In the genomic region with DNA sequence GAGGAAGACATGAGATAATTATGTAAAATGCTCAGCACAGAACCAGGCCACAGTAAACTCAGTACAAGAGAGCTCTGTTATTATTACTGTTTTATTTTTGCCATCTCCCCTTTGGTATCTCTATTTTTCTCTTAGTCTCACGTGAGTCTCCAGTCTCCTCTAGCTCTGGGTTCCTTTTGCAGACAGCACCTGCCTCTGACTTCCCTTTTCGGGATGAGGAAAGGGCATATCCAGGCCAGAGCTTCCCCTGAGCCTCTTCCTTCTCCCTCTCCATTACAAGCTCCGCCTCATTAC, we compare ENCODE assay signal across 8 cellular contexts. TPM values are rescaled to one million over a fixed set of nuclear protein-coding genes. Genes with fewer than 3 reads are reported as not detected.
DNase-seq lines count a peak whose midpoint lies in the region; ATAC-seq and TF ChIP-seq lines count a peak whose summit lies in the region.
"Had no signal": no experiment of that assay in that cellular context is flagged by ENCODE, and none has a peak within 500 bp of the region (broad histone marks: within the 10 kb centered on the region; RNA-seq: fewer than 3 reads in every experiment).

No MANE protein-coding gene starts in this region.

- DNase-seq in NCI-H510A treated with DMSO at 0.1 percent for 48 hours (lab: John Stamatoyannopoulos, UW), result peak; percentile 83
- DNase-seq in MCF 10A (ENCODE audit: unreplicated experiment), result no peak
- DNase-seq in lower lobe of right lung, result no peak
- no peak for DNase-seq in aorta

- peak overlapping the region; percentile 83 for H3K4me3 Mint-ChIP-seq in MCF 10A (ENCODE audit: unreplicated experiment)

- H3K36me3 ChIP-seq in lower lobe of right lung, result no peaks in the 10 kb centered on the region
- no peaks in the 10 kb centered on the region for H3K36me3 ChIP-seq in aorta (ENCODE audit: control insufficient read depth in 1 of 2, insufficient read depth in 2 of 2, low read length in 1 of 2)

- no peaks in the 10 kb centered on the region for H3K9me3 Mint-ChIP-seq in MCF 10A (ENCODE audit: unreplicated experiment)

- intact Hi-C loops in MCF 10A (cut with micrococcal nuclease) (loop anchor here (10.0 kb wide), 1 partner anchor 151 kb away; the partner anchor contains the start of gene GSK3A), lower lobe of right lung (cut with DNase I) (no loop called here), aorta (cut with DNase I) (loop anchor here in 1 of 2 donors (5.0 kb wide), 1 partner anchor 69 kb away; the partner anchor contains the start of gene MEGF8)

- H3K4me3 ChIP-seq in GM12875 (ENCODE audit: low read depth, low read length), result peak overlapping the region; percentile 53
- peak overlapping the region; percentile 72 for H3K4me3 ChIP-seq in lower lobe of right lung
- no peak overlapping the region for H3K4me3 ChIP-seq in aorta (ENCODE audit: low read length in 2 of 2)

- peaks cover 13% of the 10 kb centered on the region for H3K27me3 Mint-ChIP-seq in MCF 10A (ENCODE audit: insufficient read depth, unreplicated experiment)

- TF ChIP-seq CTCF in GM12875 (IDR thresholded peaks at IDR 0.05; ENCODE audit: borderline replicate concordance, insufficient read depth, low read depth, low read length), result no peak
- no peak for TF ChIP-seq CTCF in MCF 10A (IDR thresholded peaks at IDR 0.05; ENCODE audit: unreplicated experiment)
- no peak for TF ChIP-seq CTCF in lower lobe of right lung (IDR thresholded peaks at IDR 0.05)

- H3K27ac ChIP-seq in lower lobe of right lung (peak overlapping the region; percentile 80), aorta (ENCODE audit: low read depth in 1 of 2, low read length in 2 of 2) (no peak overlapping the region)

- H3K4me1 Mint-ChIP-seq in MCF 10A (ENCODE audit: insufficient read depth, unreplicated experiment), result peaks cover 47% of the 10 kb centered on the region

- WGBS in aorta, 2 donors, result 60 to 63% methylated on average over 3 of the region's 3 CpGs

- BruUV-seq in MCF 10A (replicated peaks; lab: Mats Ljungman, UMichigan), result TSS peak; percentile 88

- H3K27me3 ChIP-seq in lower lobe of right lung (ENCODE audit: low read depth) (peaks cover 1% of the 10 kb centered on the region), aorta (ENCODE audit: control insufficient read depth in 1 of 2, insufficient read depth in 2 of 2, low read length in 1 of 2) (no peaks in the 10 kb centered on the region)

- H3K4me1 ChIP-seq in lower lobe of right lung (peaks cover 23% of the 10 kb centered on the region), aorta (ENCODE audit: control insufficient read depth in 1 of 2, insufficient read depth in 2 of 2, low read length in 2 of 2) (no peaks in the 10 kb centered on the region)

- H3K27ac Mint-ChIP-seq in MCF 10A (ENCODE audit: low read depth, unreplicated experiment), result peak overlapping the region; percentile 99

- CTCF ChIA-PET in MCF 10A (lab: Yijun Ruan, JAX), result interaction anchor here (0.6 to 0.9 kb wide), 3 partner anchors 8 to 20 kb away, joined by 3 to 7 read pairs (median 3); no protein-coding TSS in a partner anchor

- no peaks in the 10 kb centered on the region for H3K9me3 ChIP-seq in lower lobe of right lung
- no peaks in the 10 kb centered on the region for H3K9me3 ChIP-seq in aorta (ENCODE audit: control insufficient read depth, low read length)

- POLR2A ChIA-PET in MCF 10A (lab: Yijun Ruan, JAX), result interaction anchor here (0.6 to 2.3 kb wide), 14 partner anchors 11 to 164 kb away, joined by 3 to 12 read pairs (median 5); partner anchors contain the start of gene LIPE

- ATAC-seq in lower lobe of right lung (peak; percentile 49 to 56), aorta (ENCODE audit: low FRiP score) (peak; percentile 14), GM18502 (IDR thresholded peaks at IDR 0.05; ENCODE audit: poor library complexity, unreplicated experiment) (no peak), HG03342 (IDR thresholded peaks at IDR 0.05; ENCODE audit: unreplicated experiment) (no peak)

- peaks cover 10% of the 10 kb centered on the region for H3K36me3 Mint-ChIP-seq in MCF 10A (ENCODE audit: insufficient read depth, unreplicated experiment)

RNA-seq across cellular contexts. Expression of gene CNFN, which starts 6.1 kb away (rescaled TPM):
- 0.89 and 1.6 TPM in 2 replicates for total RNA-seq in MCF 10A (2022)
- not detected for total RNA-seq in lower lobe of right lung
- total RNA-seq in aorta, result 1 to 10 TPM in 1 of 2 donors, not detected in 1; 1.1 TPM
- 1 to 10 TPM in 1 of 2 donors, under 1 TPM in 1; 0.51 to 3.0 TPM for polyA plus RNA-seq in aorta
- total RNA-seq: activated CD8-positive, alpha-beta memory T cell treated with anti-CD3 and anti-CD28 coated beads for 36 hours had no signal

RNA-seq across cellular contexts. Expression of gene LIPE, which starts 31.0 kb away (rescaled TPM):
- total RNA-seq in MCF 10A (2022) (8.6 and 11.7 TPM in 2 replicates), lower lobe of right lung (3.2 TPM), aorta (10 to 100 TPM in 1 of 2 donors, 1 to 10 TPM in 1; 7.4 to 12.1 TPM)
- polyA plus RNA-seq in aorta, result 1 to 10 TPM; 1.4 to 3.6 TPM

RNA-seq across cellular contexts. Expression of gene CXCL17, which starts 46.6 kb away (rescaled TPM):
- not detected in 2 replicates for total RNA-seq in MCF 10A (2022)
- total RNA-seq in lower lobe of right lung, result 159 TPM
- not detected for total RNA-seq in aorta
- polyA plus RNA-seq in aorta, result under 1 TPM; 0.08 to 0.38 TPM
- total RNA-seq: activated CD8-positive, alpha-beta memory T cell treated with anti-CD3 and anti-CD28 coated beads for 36 hours had no signal

Comparison
In these comparisons a context has a peak if more than half of its experiments do, and no peak if none do; other contexts are left out.
1. H3K4me3 ChIP-seq: peak in GM12875 (single experiment) and lower lobe of right lung (single experiment); none in aorta (0 of 2).
2. ATAC-seq: peak in lower lobe of right lung (2 of 2) and aorta (single experiment); none in GM18502 (single experiment) and HG03342 (single experiment).
3. RNA of gene CXCL17, which starts 46.6 kb away (total RNA-seq): 159 TPM in lower lobe of right lung (single experiment); not detected in MCF 10A and not detected in aorta; every median in the first group is over 100 times any median in the second.